17 cellular contexts compared by ENCODE assay signal in genomic region chr12:96204381-96204780, GRCh38.
"Had no signal": no experiment of that assay in that cellular context is flagged by ENCODE, and none has a peak within 500 bp of the region (broad histone marks: within the 10 kb centered on the region; RNA-seq: fewer than 3 reads in every experiment).

No MANE protein-coding gene starts in this region.

- ATAC-seq: activated CD8-positive, alpha-beta T cell treated with anti-CD3 and anti-CD28 coated beads, Interleukin-2, amount 10 ng/mL, durations not matched to agents 7 days and 5 days; activated T-cell treated with anti-CD3 and anti-CD28 coated beads, Interleukin-2, amount 50 U/mL, for 4 hours; body of pancreas; gastrocnemius medialis; heart left ventricle; left lung; psoas muscle; right cardiac atrium had no signal

- H3K9me3 Mint-ChIP-seq: activated B cell treated with CpG ODN at 0.5 μM for 24 hours; activated T-cell treated with anti-CD3 and anti-CD28 coated beads, Interleukin-2, amount 50 U/mL, for 4 hours had no signal

- H3K27ac Mint-ChIP-seq: activated CD4-positive, alpha-beta T cell treated with anti-CD3 and anti-CD28 coated beads, Interleukin-2, amount 10 ng/mL, durations not matched to agents 7 days and 5 days; activated CD8-positive, alpha-beta T cell treated with anti-CD3 and anti-CD28 coated beads, Interleukin-2, amount 10 ng/mL, durations not matched to agents 7 days and 5 days; type B pancreatic cell had no signal

- H3K27me3 Mint-ChIP-seq: activated B cell treated with CpG ODN at 0.5 μM for 24 hours; activated CD4-positive, alpha-beta T cell treated with anti-CD3 and anti-CD28 coated beads, Interleukin-2, amount 10 ng/mL, durations not matched to agents 7 days and 5 days had no signal

- H3K4me3 Mint-ChIP-seq: activated B cell treated with CpG ODN at 0.5 μM for 24 hours; activated CD4-positive, alpha-beta T cell treated with anti-CD3 and anti-CD28 coated beads, Interleukin-2, amount 10 ng/mL, durations not matched to agents 7 days and 5 days; activated CD8-positive, alpha-beta T cell treated with anti-CD3 and anti-CD28 coated beads, Interleukin-2, amount 10 ng/mL, durations not matched to agents 7 days and 5 days; type B pancreatic cell had no signal

- DNase-seq: activated B cell treated with CpG ODN at 0.5 μM for 24 hours; activated CD4-positive, alpha-beta T cell treated with anti-CD3 and anti-CD28 coated beads, Interleukin-2, amount 10 ng/mL, durations not matched to agents 7 days and 5 days; activated CD8-positive, alpha-beta T cell treated with anti-CD3 and anti-CD28 coated beads, Interleukin-2, amount 10 ng/mL, durations not matched to agents 7 days and 5 days; activated effector memory CD4-positive, alpha-beta T cell treated with anti-CD3 and anti-CD28 coated beads, Interleukin-2, amount 50 U/mL, for 16 hours; activated naive CD4-positive, alpha-beta T cell treated with anti-CD3 and anti-CD28 coated beads, Interleukin-2, amount 50 U/mL, for 16 hours; activated T-cell treated with anti-CD3 and anti-CD28 coated beads, Interleukin-2, amount 50 U/mL, for 4 hours; amygdala; body of pancreas; gastrocnemius medialis; heart left ventricle; kidney; left lung; mammary epithelial cell; psoas muscle; right cardiac atrium; stomach had no signal
